ENCODE assay signal across 1 cellular context in genomic region chr5:10760033-10760975, GRCh38.
A peak's percentile ranks its signal among the peaks of the same experiment; 100 is the strongest.
TF ChIP-seq lines count a peak whose summit lies in the region.

No MANE protein-coding gene starts in this region.

TF ChIP-seq in HepG2, 621 proteins besides CTCF, POLR2A, EP300 and RAD21 (continued from another document and continues in another):
- TF ChIP-seq MLXIP (CRISPR knock-in tag; IDR thresholded peaks at IDR 0.05; ENCODE audit: borderline replicate concordance) (no peak), SNRNP70 (IDR thresholded peaks at IDR 0.05; ENCODE audit: low read depth, low read length) (no peak), MIXL1 (CRISPR knock-in tag; IDR thresholded peaks at IDR 0.05) (peak; percentile 38; the same call in 1 of the 2 replicates), GTF2F1 (IDR thresholded peaks at IDR 0.05; ENCODE audit: low read length) (no peak), GTF3A (CRISPR knock-in tag; conservative IDR thresholded peaks at IDR 0.05) (no peak), IKZF1 (IDR thresholded peaks at IDR 0.05) (no peak), AGO2 (optimal IDR thresholded peaks at IDR 0.05; ENCODE audit: low read depth, low read length) (peak; percentile 85), MYPOP (CRISPR knock-in tag; IDR thresholded peaks at IDR 0.05) (no peak; the same call in 1 of the 2 replicates), RARA (CRISPR knock-in tag; IDR thresholded peaks at IDR 0.05) (peak; percentile 8; the same call in 1 of the 2 replicates), TCF7 (IDR thresholded peaks at IDR 0.05; ENCODE audit: low read depth) (peak; percentile 69), NONO (IDR thresholded peaks at IDR 0.05) (no peak), NONO (CRISPR knock-in tag; conservative IDR thresholded peaks at IDR 0.05) (no peak), MXD4 (CRISPR knock-in tag; IDR thresholded peaks at IDR 0.05) (0 out of 2 replicates have a peak, but pooled peaks have one; percentile 26), ZXDC (CRISPR knock-in tag; IDR thresholded peaks at IDR 0.05) (0 out of 2 replicates have a peak, but pooled peaks have one; percentile 18), REST (IDR thresholded peaks at IDR 0.05; ENCODE audit: borderline replicate concordance in 1 of 2, low read depth in 1 of 2, low read length in 2 of 2) (no peak; a peak in 1 of 4 replicates), ZC3H4 (CRISPR knock-in tag; IDR thresholded peaks at IDR 0.05; ENCODE audit: borderline replicate concordance) (no peak), MTF1 (CRISPR knock-in tag; IDR thresholded peaks at IDR 0.05) (no peak), TRAFD1 (CRISPR knock-in tag; IDR thresholded peaks at IDR 0.05; ENCODE audit: borderline replicate concordance) (no peak), SIN3A (IDR thresholded peaks at IDR 0.05; ENCODE audit: borderline replicate concordance, low read depth, low read length) (no peak; the same call in 1 of the 2 replicates), SMAD3 (CRISPR knock-in tag; IDR thresholded peaks at IDR 0.05) (no peak), GATAD1 (CRISPR knock-in tag; IDR thresholded peaks at IDR 0.05) (peak; percentile 31; the same call in 1 of the 2 replicates), SAP130 (CRISPR knock-in tag; IDR thresholded peaks at IDR 0.05; ENCODE audit: low read depth) (peak; percentile 81), CHD2 (IDR thresholded peaks at IDR 0.05; ENCODE audit: low read depth, low read length) (no peak), BRD4 (CRISPR knock-in tag; IDR thresholded peaks at IDR 0.05) (no peak), ZNF431 (CRISPR knock-in tag; IDR thresholded peaks at IDR 0.05; ENCODE audit: borderline replicate concordance, low read depth) (0 out of 2 replicates have a peak, but pooled peaks have one; percentile 24), ZNF746 (CRISPR knock-in tag; IDR thresholded peaks at IDR 0.05) (0 out of 2 replicates have a peak, but pooled peaks have one; percentile 41), ZNF557 (CRISPR knock-in tag; IDR thresholded peaks at IDR 0.05) (no peak), ZFYVE20 (CRISPR knock-in tag; IDR thresholded peaks at IDR 0.05; ENCODE audit: borderline replicate concordance, low read depth) (no peak), ZNF451 (CRISPR knock-in tag; IDR thresholded peaks at IDR 0.05) (no peak), HMGXB4 (CRISPR knock-in tag; IDR thresholded peaks at IDR 0.05; ENCODE audit: borderline replicate concordance in 1 of 2, low read depth in 1 of 2) (peak in 1 of 2 experiments; percentile 29; a peak in 2 of 4 replicates), ZNF317 (CRISPR knock-in tag; IDR thresholded peaks at IDR 0.05) (no peak), KDM5A (IDR thresholded peaks at IDR 0.05; ENCODE audit: borderline replicate concordance, low read length) (peak; percentile 31; the same call in 1 of the 2 replicates)
- TF ChIP-seq, protein P1, sequence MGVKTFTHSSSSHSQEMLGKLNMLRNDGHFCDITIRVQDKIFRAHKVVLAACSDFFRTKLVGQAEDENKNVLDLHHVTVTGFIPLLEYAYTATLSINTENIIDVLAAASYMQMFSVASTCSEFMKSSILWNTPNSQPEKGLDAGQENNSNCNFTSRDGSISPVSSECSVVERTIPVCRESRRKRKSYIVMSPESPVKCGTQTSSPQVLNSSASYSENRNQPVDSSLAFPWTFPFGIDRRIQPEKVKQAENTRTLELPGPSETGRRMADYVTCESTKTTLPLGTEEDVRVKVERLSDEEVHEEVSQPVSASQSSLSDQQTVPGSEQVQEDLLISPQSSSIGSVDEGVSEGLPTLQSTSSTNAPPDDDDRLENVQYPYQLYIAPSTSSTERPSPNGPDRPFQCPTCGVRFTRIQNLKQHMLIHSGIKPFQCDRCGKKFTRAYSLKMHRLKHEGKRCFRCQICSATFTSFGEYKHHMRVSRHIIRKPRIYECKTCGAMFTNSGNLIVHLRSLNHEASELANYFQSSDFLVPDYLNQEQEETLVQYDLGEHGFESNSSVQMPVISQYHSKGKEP (CRISPR knock-in tag; IDR thresholded peaks at IDR 0.05), result no peak
- TF ChIP-seq, protein P2, sequence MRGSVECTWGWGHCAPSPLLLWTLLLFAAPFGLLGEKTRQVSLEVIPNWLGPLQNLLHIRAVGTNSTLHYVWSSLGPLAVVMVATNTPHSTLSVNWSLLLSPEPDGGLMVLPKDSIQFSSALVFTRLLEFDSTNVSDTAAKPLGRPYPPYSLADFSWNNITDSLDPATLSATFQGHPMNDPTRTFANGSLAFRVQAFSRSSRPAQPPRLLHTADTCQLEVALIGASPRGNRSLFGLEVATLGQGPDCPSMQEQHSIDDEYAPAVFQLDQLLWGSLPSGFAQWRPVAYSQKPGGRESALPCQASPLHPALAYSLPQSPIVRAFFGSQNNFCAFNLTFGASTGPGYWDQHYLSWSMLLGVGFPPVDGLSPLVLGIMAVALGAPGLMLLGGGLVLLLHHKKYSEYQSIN (CRISPR knock-in tag; IDR thresholded peaks at IDR 0.05; ENCODE audit: borderline replicate concordance), result no peak
- TF ChIP-seq, protein P3, sequence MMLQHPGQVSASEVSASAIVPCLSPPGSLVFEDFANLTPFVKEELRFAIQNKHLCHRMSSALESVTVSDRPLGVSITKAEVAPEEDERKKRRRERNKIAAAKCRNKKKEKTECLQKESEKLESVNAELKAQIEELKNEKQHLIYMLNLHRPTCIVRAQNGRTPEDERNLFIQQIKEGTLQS (CRISPR knock-in tag; IDR thresholded peaks at IDR 0.05), result no peak
- TF ChIP-seq, protein P4, sequence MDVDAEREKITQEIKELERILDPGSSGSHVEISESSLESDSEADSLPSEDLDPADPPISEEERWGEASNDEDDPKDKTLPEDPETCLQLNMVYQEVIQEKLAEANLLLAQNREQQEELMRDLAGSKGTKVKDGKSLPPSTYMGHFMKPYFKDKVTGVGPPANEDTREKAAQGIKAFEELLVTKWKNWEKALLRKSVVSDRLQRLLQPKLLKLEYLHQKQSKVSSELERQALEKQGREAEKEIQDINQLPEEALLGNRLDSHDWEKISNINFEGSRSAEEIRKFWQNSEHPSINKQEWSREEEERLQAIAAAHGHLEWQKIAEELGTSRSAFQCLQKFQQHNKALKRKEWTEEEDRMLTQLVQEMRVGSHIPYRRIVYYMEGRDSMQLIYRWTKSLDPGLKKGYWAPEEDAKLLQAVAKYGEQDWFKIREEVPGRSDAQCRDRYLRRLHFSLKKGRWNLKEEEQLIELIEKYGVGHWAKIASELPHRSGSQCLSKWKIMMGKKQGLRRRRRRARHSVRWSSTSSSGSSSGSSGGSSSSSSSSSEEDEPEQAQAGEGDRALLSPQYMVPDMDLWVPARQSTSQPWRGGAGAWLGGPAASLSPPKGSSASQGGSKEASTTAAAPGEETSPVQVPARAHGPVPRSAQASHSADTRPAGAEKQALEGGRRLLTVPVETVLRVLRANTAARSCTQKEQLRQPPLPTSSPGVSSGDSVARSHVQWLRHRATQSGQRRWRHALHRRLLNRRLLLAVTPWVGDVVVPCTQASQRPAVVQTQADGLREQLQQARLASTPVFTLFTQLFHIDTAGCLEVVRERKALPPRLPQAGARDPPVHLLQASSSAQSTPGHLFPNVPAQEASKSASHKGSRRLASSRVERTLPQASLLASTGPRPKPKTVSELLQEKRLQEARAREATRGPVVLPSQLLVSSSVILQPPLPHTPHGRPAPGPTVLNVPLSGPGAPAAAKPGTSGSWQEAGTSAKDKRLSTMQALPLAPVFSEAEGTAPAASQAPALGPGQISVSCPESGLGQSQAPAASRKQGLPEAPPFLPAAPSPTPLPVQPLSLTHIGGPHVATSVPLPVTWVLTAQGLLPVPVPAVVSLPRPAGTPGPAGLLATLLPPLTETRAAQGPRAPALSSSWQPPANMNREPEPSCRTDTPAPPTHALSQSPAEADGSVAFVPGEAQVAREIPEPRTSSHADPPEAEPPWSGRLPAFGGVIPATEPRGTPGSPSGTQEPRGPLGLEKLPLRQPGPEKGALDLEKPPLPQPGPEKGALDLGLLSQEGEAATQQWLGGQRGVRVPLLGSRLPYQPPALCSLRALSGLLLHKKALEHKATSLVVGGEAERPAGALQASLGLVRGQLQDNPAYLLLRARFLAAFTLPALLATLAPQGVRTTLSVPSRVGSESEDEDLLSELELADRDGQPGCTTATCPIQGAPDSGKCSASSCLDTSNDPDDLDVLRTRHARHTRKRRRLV (CRISPR knock-in tag; IDR thresholded peaks at IDR 0.05), result no peak
